Comparison of ENCODE assay signal across 9 cellular contexts in genomic region chr15:26889298-26889898, GRCh38. TPM values are rescaled to one million over a fixed set of nuclear protein-coding genes. Genes with fewer than 3 reads are reported as not detected.
DNase-seq lines count a peak whose midpoint lies in the region; ATAC-seq lines count a peak whose summit lies in the region.
"Had no signal": no experiment of that assay in that cellular context is flagged by ENCODE, and none has a peak within 500 bp of the region (broad histone marks: within the 10 kb centered on the region; RNA-seq: fewer than 3 reads in every experiment).

No MANE protein-coding gene starts in this region.

- peak; percentile 42 for DNase-seq in DMS153 (lab: John Stamatoyannopoulos, UW)
- DNase-seq in NCI-H82 treated with DMSO at 0.1 percent for 48 hours (lab: John Stamatoyannopoulos, UW; ENCODE audit: unreplicated experiment), result peak; percentile 41
- peak; percentile 17 for DNase-seq in activated T-cell treated with anti-CD3 and anti-CD28 coated beads, Interleukin-2, amount 50 U/mL, for 4 hours
- DNase-seq in glomerular visceral epithelial cell (ENCODE audit: extremely low spot score), result peak; percentile 49
- peak; percentile 59 for DNase-seq in smooth muscle cell of the brain vasculature (ENCODE audit: low read depth, low spot score)

- no peaks in the 10 kb centered on the region for H3K36me3 Mint-ChIP-seq in activated T-cell treated with anti-CD3 and anti-CD28 coated beads, Interleukin-2, amount 50 U/mL, for 4 hours (ENCODE audit: insufficient read depth)

- peaks cover 15% of the 10 kb centered on the region for H3K27me3 Mint-ChIP-seq in activated T-cell treated with anti-CD3 and anti-CD28 coated beads, Interleukin-2, amount 50 U/mL, for 4 hours (ENCODE audit: low read depth)

- no peaks in the 10 kb centered on the region for H3K4me1 Mint-ChIP-seq in activated T-cell treated with anti-CD3 and anti-CD28 coated beads, Interleukin-2, amount 50 U/mL, for 4 hours (ENCODE audit: low read depth)

- no peaks in the 10 kb centered on the region for H3K9me3 Mint-ChIP-seq in activated T-cell treated with anti-CD3 and anti-CD28 coated beads, Interleukin-2, amount 50 U/mL, for 4 hours

- no peak overlapping the region for H3K4me3 Mint-ChIP-seq in activated T-cell treated with anti-CD3 and anti-CD28 coated beads, Interleukin-2, amount 50 U/mL, for 4 hours

- ATAC-seq in HG03432 (IDR thresholded peaks at IDR 0.05; ENCODE audit: unreplicated experiment), result peak; percentile 55
- ATAC-seq in activated T-cell treated with anti-CD3 and anti-CD28 coated beads, Interleukin-2, amount 50 U/mL, for 4 hours, result no peak
- no peak for ATAC-seq in HG03108 (IDR thresholded peaks at IDR 0.05; ENCODE audit: unreplicated experiment)
- ATAC-seq in GM21526 (IDR thresholded peaks at IDR 0.05; ENCODE audit: low FRiP score, unreplicated experiment), result no peak

RNA-seq across cellular contexts. Expression of gene GABRA5, which starts 22.5 kb away (rescaled TPM):
- total RNA-seq in activated T-cell treated with anti-CD3 and anti-CD28 coated beads, Interleukin-2, amount 50 U/mL, for 4 hours, result not detected
- total RNA-seq: T-helper 1 cell treated with Interleukin-12 subunit alpha and Interleukin-12 subunit beta and Interleukin-4 antibody, amounts not matched to agents 30 ng/mL and 1 ng/mL, for 36 hours had no signal
